Comparison of ENCODE assay signal across 24 cellular contexts in genomic region chr21:38970765-38971164, GRCh38.
"Had no signal": no experiment of that assay in that cellular context is flagged by ENCODE, and none has a peak within 500 bp of the region (broad histone marks: within the 10 kb centered on the region; RNA-seq: fewer than 3 reads in every experiment).

No MANE protein-coding gene starts in this region.

- H3K36me3 ChIP-seq: esophagus squamous epithelium, neural progenitor cell, prostate gland, right atrium auricular region, sigmoid colon, stomach, thyroid gland, vagina had no signal

- H3K27ac ChIP-seq: esophagus squamous epithelium, neural progenitor cell, prostate gland, right atrium auricular region, sigmoid colon, stomach, thyroid gland, vagina had no signal

- DNase-seq: cerebellar nuclear complex; cortex of kidney; effector CD8-positive, alpha-beta T cell; endodermal cell; erythroblast; esophagus squamous epithelium; foreskin melanocyte; glutamatergic neuron; left ventricle myocardium superior; mesendoderm; midbrain; naive thymus-derived CD4-positive, alpha-beta T cell; nucleus accumbens; sigmoid colon; stimulated activated CD4-positive, alpha-beta T cell treated with anti-CD3 and anti-CD28 coated beads, Interleukin-4, amount 100 ng/mL, for 4 hours; stimulated activated naive CD4-positive, alpha-beta T cell treated with Interleukin-2 at 50 U/mL for 16 hours; stomach; thyroid gland; trophoblast cell had no signal

- H3K9ac ChIP-seq: neural progenitor cell had no signal

- H3K27me3 ChIP-seq: esophagus squamous epithelium, neural progenitor cell, right atrium auricular region, sigmoid colon, stomach, thyroid gland, vagina had no signal

- H3K4me3 ChIP-seq: esophagus squamous epithelium, lung, neural progenitor cell, prostate gland, right atrium auricular region, sigmoid colon, stomach, thyroid gland, vagina had no signal

- H3K4me1 ChIP-seq: esophagus squamous epithelium, prostate gland, right atrium auricular region, sigmoid colon, thyroid gland, vagina had no signal

- H3K9me3 ChIP-seq: esophagus squamous epithelium, prostate gland, right atrium auricular region, sigmoid colon, stomach, thyroid gland, vagina had no signal

- ATAC-seq: left ventricle myocardium superior; naive thymus-derived CD4-positive, alpha-beta T cell had no signal
